ENCODE assay signal across 8 cellular contexts in the genomic region with DNA sequence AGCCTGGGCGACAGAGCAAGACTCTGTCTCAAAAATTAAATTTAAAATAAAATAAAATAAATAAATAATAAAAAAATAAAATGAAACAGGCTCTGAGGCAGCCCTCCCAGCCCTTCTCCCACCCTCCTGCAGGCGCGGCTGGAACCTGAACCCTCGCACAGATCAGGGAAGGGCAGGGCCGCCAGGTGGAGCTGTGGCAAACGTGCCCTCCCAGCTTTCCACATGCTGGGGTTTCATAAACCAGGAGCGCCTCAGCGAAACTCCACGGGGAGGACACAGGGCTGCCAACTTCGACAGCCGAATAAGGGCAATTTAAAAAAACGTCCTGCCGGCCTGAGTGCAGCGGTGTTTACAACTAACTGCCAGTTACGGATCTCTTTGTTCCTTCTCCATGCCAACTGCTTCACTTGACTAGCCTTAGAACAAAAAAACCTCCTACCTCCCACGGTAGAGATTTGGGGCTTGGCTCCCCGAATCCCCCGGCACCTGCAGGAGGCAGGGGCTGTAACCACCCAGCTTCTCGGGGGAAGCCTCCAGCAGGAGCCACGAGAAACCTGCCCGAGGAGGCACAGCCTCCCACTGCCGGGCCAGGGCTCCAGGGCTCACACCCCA. TPM values are rescaled to one million over a fixed set of nuclear protein-coding genes. Genes with fewer than 3 reads are reported as not detected.
A peak's percentile ranks its signal among the peaks of the same experiment; 100 is the strongest.
DNase-seq lines count a peak whose midpoint lies in the region; ATAC-seq and TF ChIP-seq lines count a peak whose summit lies in the region.

No MANE protein-coding gene starts in this region.

- CTCF ChIA-PET in AG04450 (lab: Charles Lee) = interaction anchor here (0.7 to 1.4 kb wide), 3 partner anchors 25 to 228 kb away, joined by 3 to 5 read pairs (median 4); no protein-coding TSS in a partner anchor
- CTCF ChIA-PET in SK-N-SH (lab: Yijun Ruan, JAX) = interaction anchor here (1.3 kb wide), 1 partner anchor 29 kb away, joined by 5 read pairs; no protein-coding TSS in a partner anchor

- H3K4me3 ChIP-seq in AG04450 (ENCODE audit: low read depth, low read length) (no peak overlapping the region), HFF-Myc (replicated peaks; ENCODE audit: low read depth, low read length) (no peak overlapping the region), SK-N-SH (ENCODE audit: low read depth in 2 of 2, low read length in 1 of 2) (no peak overlapping the region; a peak in 1 of 4 replicates), psoas muscle (peak overlapping the region; percentile 16), SJCRH30 (no peak overlapping the region)

- ATAC-seq in psoas muscle (peak; percentile 80 to 90 (median 85)), HG03342 (IDR thresholded peaks at IDR 0.05; ENCODE audit: unreplicated experiment) (no peak)

- H3K9ac ChIP-seq in SK-N-SH = no peak overlapping the region

- H3K4me1 ChIP-seq in SK-N-SH (ENCODE audit: control insufficient read depth in 1 of 2, insufficient read depth in 2 of 2, low read depth in 1 of 2, low read length in 1 of 2) (peaks cover 2 to 3% of the 10 kb centered on the region in 2 experiments; a peak in 2 of 4 replicates), psoas muscle (peaks cover 33% of the 10 kb centered on the region), SJCRH30 (peaks cover 13% of the 10 kb centered on the region)

- no peak for TF ChIP-seq RAD21 in SK-N-SH (IDR thresholded peaks at IDR 0.05; ENCODE audit: low read length)

- peaks cover 12% of the 10 kb centered on the region; the same call in 1 of the 2 replicates for H3K9me3 ChIP-seq in AG04450 (ENCODE audit: control insufficient read depth, insufficient read depth, low read length)
- H3K9me3 ChIP-seq in SK-N-SH = no peaks in the 10 kb centered on the region
- H3K9me3 ChIP-seq in psoas muscle = no peaks in the 10 kb centered on the region
- no peaks in the 10 kb centered on the region for H3K9me3 ChIP-seq in SJCRH30 (replicated peaks)

- POLR2A ChIA-PET in AG04450 (lab: Yijun Ruan, JAX) = no interaction called here
- POLR2A ChIA-PET in SK-N-SH (lab: Yijun Ruan, JAX) = no interaction called here

- TF ChIP-seq EP300 in SK-N-SH (IDR thresholded peaks at IDR 0.05; ENCODE audit: borderline replicate concordance in 1 of 2, low read depth in 1 of 2, low read length in 1 of 2) = no peak

- H3K79me2 ChIP-seq in SK-N-SH (ENCODE audit: insufficient read depth) = peaks cover 80% of the 10 kb centered on the region

- H3K9me2 ChIP-seq in SK-N-SH = no peaks in the 10 kb centered on the region

- intact Hi-C loops in psoas muscle (cut with DNase I) = loop anchor here in 1 of 2 donors (5.0 kb wide), 1 partner anchor 42 kb away; no protein-coding TSS in a partner anchor

- DNase-seq in AG04450 (ENCODE audit: low read depth, low spot score) = no peak
- DNase-seq in HFF-Myc (ENCODE audit: extremely low read depth, low read depth) = no peak
- DNase-seq in SK-N-SH = no peak
- peak; percentile 90 for DNase-seq in astrocyte of the hippocampus (ENCODE audit: low read depth, low spot score)
- DNase-seq in hepatic stellate cell (ENCODE audit: low spot score) = peak; percentile 34
- DNase-seq in psoas muscle = peak; percentile 72 to 88
- no peak for DNase-seq in SJCRH30

- peaks cover 86% of the 10 kb centered on the region for H4K20me1 ChIP-seq in SK-N-SH (ENCODE audit: insufficient read depth)

- no peaks in the 10 kb centered on the region for H3F3A ChIP-seq in SK-N-SH (replicated peaks; ENCODE audit: insufficient read depth)

- TF ChIP-seq CTCF in AG04450 (IDR thresholded peaks at IDR 0.05; ENCODE audit: low read depth, low read length) (peak; percentile 58), HFF-Myc (IDR thresholded peaks at IDR 0.05; ENCODE audit: low read depth, low read length, missing control alignments) (peak; percentile 49), SK-N-SH (IDR thresholded peaks at IDR 0.05) (peak; percentile 37), psoas muscle (IDR thresholded peaks at IDR 0.05) (peak; percentile 77)

- no peak overlapping the region for H3K4me2 ChIP-seq in SK-N-SH

- 84% methylated on average over 17 of the region's 22 CpGs for WGBS in SK-N-SH (ENCODE audit: low lambda C conversion rate)
- 11 to 25% (median 18%) methylated on average over 21 to 22 of the region's 22 CpGs for WGBS in psoas muscle, 3 donors

- no peaks in the 10 kb centered on the region for H3K27me3 ChIP-seq in AG04450 (ENCODE audit: control insufficient read depth, insufficient read depth, low read length)
- no peaks in the 10 kb centered on the region for H3K27me3 ChIP-seq in SK-N-SH (ENCODE audit: insufficient read depth)
- no peaks in the 10 kb centered on the region for H3K27me3 ChIP-seq in psoas muscle (ENCODE audit: insufficient read depth in 3 of 3, low read length in 2 of 3)
- H3K27me3 ChIP-seq in SJCRH30 = no peaks in the 10 kb centered on the region

- H3K36me3 ChIP-seq in SK-N-SH (replicated peaks in 1 of 2; ENCODE audit: control insufficient read depth in 1 of 2, insufficient read depth in 2 of 2, low read length in 1 of 2) (peaks cover 0 to 24% of the 10 kb centered on the region in 2 experiments), psoas muscle (ENCODE audit: insufficient read depth in 1 of 2, low read depth in 1 of 2) (peaks cover 0 to 19% of the 10 kb centered on the region in 2 donors), SJCRH30 (peaks cover 37% of the 10 kb centered on the region)

- H3K27ac ChIP-seq in AG04450 (ENCODE audit: low read depth, low read length) (no peak overlapping the region), SK-N-SH (ENCODE audit: low read depth in 2 of 2, low read length in 1 of 2) (no peak overlapping the region), psoas muscle (peak overlapping the region; percentile 59), SJCRH30 (no peak overlapping the region)

- H2AFZ ChIP-seq in SK-N-SH (ENCODE audit: low read depth) = no peak overlapping the region

TF ChIP-seq in SK-N-SH, 30 proteins besides CTCF, POLR2A, EP300 and RAD21 (continues in another document):
- no peak for TF ChIP-seq NFIC (IDR thresholded peaks at IDR 0.05; ENCODE audit: borderline replicate concordance)
- TF ChIP-seq, protein P1, sequence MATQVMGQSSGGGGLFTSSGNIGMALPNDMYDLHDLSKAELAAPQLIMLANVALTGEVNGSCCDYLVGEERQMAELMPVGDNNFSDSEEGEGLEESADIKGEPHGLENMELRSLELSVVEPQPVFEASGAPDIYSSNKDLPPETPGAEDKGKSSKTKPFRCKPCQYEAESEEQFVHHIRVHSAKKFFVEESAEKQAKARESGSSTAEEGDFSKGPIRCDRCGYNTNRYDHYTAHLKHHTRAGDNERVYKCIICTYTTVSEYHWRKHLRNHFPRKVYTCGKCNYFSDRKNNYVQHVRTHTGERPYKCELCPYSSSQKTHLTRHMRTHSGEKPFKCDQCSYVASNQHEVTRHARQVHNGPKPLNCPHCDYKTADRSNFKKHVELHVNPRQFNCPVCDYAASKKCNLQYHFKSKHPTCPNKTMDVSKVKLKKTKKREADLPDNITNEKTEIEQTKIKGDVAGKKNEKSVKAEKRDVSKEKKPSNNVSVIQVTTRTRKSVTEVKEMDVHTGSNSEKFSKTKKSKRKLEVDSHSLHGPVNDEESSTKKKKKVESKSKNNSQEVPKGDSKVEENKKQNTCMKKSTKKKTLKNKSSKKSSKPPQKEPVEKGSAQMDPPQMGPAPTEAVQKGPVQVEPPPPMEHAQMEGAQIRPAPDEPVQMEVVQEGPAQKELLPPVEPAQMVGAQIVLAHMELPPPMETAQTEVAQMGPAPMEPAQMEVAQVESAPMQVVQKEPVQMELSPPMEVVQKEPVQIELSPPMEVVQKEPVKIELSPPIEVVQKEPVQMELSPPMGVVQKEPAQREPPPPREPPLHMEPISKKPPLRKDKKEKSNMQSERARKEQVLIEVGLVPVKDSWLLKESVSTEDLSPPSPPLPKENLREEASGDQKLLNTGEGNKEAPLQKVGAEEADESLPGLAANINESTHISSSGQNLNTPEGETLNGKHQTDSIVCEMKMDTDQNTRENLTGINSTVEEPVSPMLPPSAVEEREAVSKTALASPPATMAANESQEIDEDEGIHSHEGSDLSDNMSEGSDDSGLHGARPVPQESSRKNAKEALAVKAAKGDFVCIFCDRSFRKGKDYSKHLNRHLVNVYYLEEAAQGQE (IDR thresholded peaks at IDR 0.05; ENCODE audit: low read depth, low read length) = no peak
- TF ChIP-seq, protein P2, sequence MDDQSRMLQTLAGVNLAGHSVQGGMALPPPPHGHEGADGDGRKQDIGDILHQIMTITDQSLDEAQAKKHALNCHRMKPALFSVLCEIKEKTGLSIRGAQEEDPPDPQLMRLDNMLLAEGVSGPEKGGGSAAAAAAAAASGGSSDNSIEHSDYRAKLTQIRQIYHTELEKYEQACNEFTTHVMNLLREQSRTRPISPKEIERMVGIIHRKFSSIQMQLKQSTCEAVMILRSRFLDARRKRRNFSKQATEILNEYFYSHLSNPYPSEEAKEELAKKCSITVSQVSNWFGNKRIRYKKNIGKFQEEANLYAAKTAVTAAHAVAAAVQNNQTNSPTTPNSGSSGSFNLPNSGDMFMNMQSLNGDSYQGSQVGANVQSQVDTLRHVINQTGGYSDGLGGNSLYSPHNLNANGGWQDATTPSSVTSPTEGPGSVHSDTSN (IDR thresholded peaks at IDR 0.05) = no peak
- TF ChIP-seq TAF1 (IDR thresholded peaks at IDR 0.05; ENCODE audit: borderline replicate concordance, low read depth, low read length) = no peak
- TF ChIP-seq JUND (IDR thresholded peaks at IDR 0.05) = no peak
- no peak for TF ChIP-seq GABPA (IDR thresholded peaks at IDR 0.05; ENCODE audit: low read depth)
- TF ChIP-seq FOXJ3 (CRISPR knock-in tag; IDR thresholded peaks at IDR 0.05) = no peak
- no peak for TF ChIP-seq TEAD4 (IDR thresholded peaks at IDR 0.05; ENCODE audit: borderline replicate concordance, insufficient read depth)
- no peak for TF ChIP-seq SIN3A (IDR thresholded peaks at IDR 0.05; ENCODE audit: borderline replicate concordance, low read depth, low read length)
- TF ChIP-seq ELF1 (IDR thresholded peaks at IDR 0.05) = no peak

RNA-seq across cellular contexts. Expression of a gene that starts 15.9 kb away (rescaled TPM):
- polyA plus RNA-seq in AG04450 (2011; rRNA removed) (4.5 and 8.5 TPM in 2 replicates), SK-N-SH (2012; rRNA removed) (14.3 and 16.0 TPM in 2 replicates), psoas muscle (10 to 100 TPM; 27.3 to 56.6 (median 49.1) TPM)
- polyA minus RNA-seq in AG04450 (2011; rRNA and poly(A)+ RNA removed) = 2.0 and 3.0 TPM in 2 replicates
- 5.9 and 10.5 TPM in 2 replicates for polyA plus RNA-seq in SK-N-SH (2012; cell fraction: cytosol; rRNA removed)
- polyA plus RNA-seq in SK-N-SH (2012; cell fraction: nucleus; rRNA removed) = 23.9 and 26.9 TPM in 2 replicates
- total RNA-seq in psoas muscle = 10 to 100 TPM; 33.3 to 62.7 (median 54.2) TPM
- total RNA-seq in SJCRH30 (2014; rRNA removed; shearing (Covaris generic)) = 24.7 and 24.8 TPM in 2 replicates

RNA-seq across cellular contexts. Expression of a gene that starts 35.9 kb away (rescaled TPM):
- polyA plus RNA-seq in AG04450 (2011; rRNA removed) (9.9 and 11.6 TPM in 2 replicates), SK-N-SH (2012; rRNA removed) (21.8 and 23.2 TPM in 2 replicates), psoas muscle (10 to 100 TPM; 14.1 to 22.4 (median 14.7) TPM)
- 5.5 and 6.6 TPM in 2 replicates for polyA minus RNA-seq in AG04450 (2011; rRNA and poly(A)+ RNA removed)
- 9.6 and 13.9 TPM in 2 replicates for polyA plus RNA-seq in SK-N-SH (2012; cell fraction: cytosol; rRNA removed)
- 68.1 and 90.5 TPM in 2 replicates for polyA plus RNA-seq in SK-N-SH (2012; cell fraction: nucleus; rRNA removed)
- 10 to 100 TPM; 12.0 to 20.6 (median 16.6) TPM for total RNA-seq in psoas muscle
- total RNA-seq in SJCRH30 (2014; rRNA removed; shearing (Covaris generic)) = 18.7 and 19.8 TPM in 2 replicates

Comparison
In these comparisons a context has a peak if more than half of its experiments do, and no peak if none do; other contexts are left out.
1. DNase-seq: peak in astrocyte of the hippocampus (single experiment), hepatic stellate cell (single experiment) and psoas muscle (2 of 2); none in AG04450 (single experiment), HFF-Myc (single experiment), SK-N-SH (single experiment) and SJCRH30 (0 of 2).
2. Peak in every context shown above with its lines, with median percentiles within 50 percentile points of each other: CTCF ChIP-seq.